ENCODE assay signal across 9 cellular contexts in genomic region chr6:165889636-165890403, GRCh38.
A peak's percentile ranks its signal among the peaks of the same experiment; 100 is the strongest.
DNase-seq lines count a peak whose midpoint lies in the region; ATAC-seq and TF ChIP-seq lines count a peak whose summit lies in the region.
"Had no signal": no experiment of that assay in that cellular context is flagged by ENCODE, and none has a peak within 500 bp of the region (broad histone marks: within the 10 kb centered on the region; RNA-seq: fewer than 3 reads in every experiment).

No MANE protein-coding gene starts in this region.

- TF ChIP-seq EP300 in esophagus muscularis mucosa (IDR thresholded peaks at IDR 0.05) (no peak), ovary (IDR thresholded peaks at IDR 0.05) (no peak)

- H3K4me3 ChIP-seq in GM12865 (ENCODE audit: low read depth, low read length) = no peak overlapping the region
- no peak overlapping the region for H3K4me3 ChIP-seq in MG63
- H3K4me3 ChIP-seq in esophagus muscularis mucosa = no peak overlapping the region
- no peak overlapping the region for H3K4me3 ChIP-seq in ovary
- H3K4me3 ChIP-seq: SJCRH30 had no signal

- WGBS in esophagus muscularis mucosa = 20% methylated on average over 7 of the region's 7 CpGs
- 13 to 24% (median 21%) methylated on average over 7 of the region's 7 CpGs for WGBS in ovary, 3 donors

- peak; percentile 41 for TF ChIP-seq CTCF in GM12865 (IDR thresholded peaks at IDR 0.05; ENCODE audit: insufficient read depth, low read depth, low read length, missing control alignments)
- peak; percentile 57 to 68 (median 67) for TF ChIP-seq CTCF in esophagus muscularis mucosa (IDR thresholded peaks at IDR 0.05)
- peak in 2 of 3 donors; percentile 47 to 63 for TF ChIP-seq CTCF in ovary (IDR thresholded peaks at IDR 0.05)

- H3K9me3 ChIP-seq in MG63 = no peaks in the 10 kb centered on the region
- peaks cover 0 to 4% (median 0%) of the 10 kb centered on the region in 4 donors for H3K9me3 ChIP-seq in esophagus muscularis mucosa
- no peaks in the 10 kb centered on the region for H3K9me3 ChIP-seq in ovary
- H3K9me3 ChIP-seq: SJCRH30 had no signal

- ATAC-seq in GM18505 (IDR thresholded peaks at IDR 0.05; ENCODE audit: unreplicated experiment) = no peak

- H3K27me3 ChIP-seq in MG63 (no peaks in the 10 kb centered on the region), esophagus muscularis mucosa (no peaks in the 10 kb centered on the region), ovary (no peaks in the 10 kb centered on the region)

- no peaks in the 10 kb centered on the region for H3K36me3 ChIP-seq in MG63
- no peaks in the 10 kb centered on the region for H3K36me3 ChIP-seq in esophagus muscularis mucosa
- H3K36me3 ChIP-seq in ovary = no peaks in the 10 kb centered on the region
- H3K36me3 ChIP-seq: SJCRH30 had no signal

- TF ChIP-seq POLR2A in esophagus muscularis mucosa (IDR thresholded peaks at IDR 0.05; ENCODE audit: low read depth) (no peak), ovary (IDR thresholded peaks at IDR 0.05) (no peak), GM18505 (IDR thresholded peaks at IDR 0.05; ENCODE audit: borderline replicate concordance, extremely low read depth, insufficient read depth, insufficient read length) (no peak)

- H3K4me1 ChIP-seq in esophagus muscularis mucosa (peaks cover 0 to 13% (median 12%) of the 10 kb centered on the region in 4 donors), ovary (ENCODE audit: insufficient read depth) (no peaks in the 10 kb centered on the region)
- H3K4me1 ChIP-seq: SJCRH30 had no signal

- intact Hi-C loops in esophagus muscularis mucosa (cut with DNase I) (no loop called here), ovary (cut with DNase I) (loop anchor here in 2 of 4 donors (5.0 to 10.0 kb wide), 3 partner anchors 95 to 212 kb away; no protein-coding TSS in a partner anchor)

- DNase-seq in GM12865 (ENCODE audit: low read depth) = peak; percentile 35
- peak; percentile 28 for DNase-seq in MG63
- DNase-seq in esophagus muscularis mucosa (ENCODE audit: extremely low spot score) = peak; percentile 87
- peak in 1 of 5 donors; percentile 62 for DNase-seq in ovary
- no peak for DNase-seq in mesenteric fat pad (ENCODE audit: low spot score)
- DNase-seq in GF-D8 (lab: John Stamatoyannopoulos, UW) = no peak
- DNase-seq in T1000 (lab: John Stamatoyannopoulos, UW) = no peak

- no peak overlapping the region for H3K27ac ChIP-seq in esophagus muscularis mucosa (replicated peaks in 1 of 4)
- H3K27ac ChIP-seq in ovary = no peak overlapping the region
- H3K27ac ChIP-seq: SJCRH30 had no signal

Comparison
In these comparisons a context has a peak if more than half of its experiments do, and no peak if none do; other contexts are left out.
1. DNase-seq: peak in GM12865 (single experiment), MG63 (single experiment) and esophagus muscularis mucosa (single experiment); none in mesenteric fat pad (single experiment), GF-D8 (single experiment) and T1000 (single experiment).
2. Peak in every context shown above with its lines, with median percentiles within 50 percentile points of each other: CTCF ChIP-seq.